8 cellular contexts compared by ENCODE assay signal in genomic region chr11:17353228-17354021, GRCh38. TPM values are rescaled to one million over a fixed set of nuclear protein-coding genes. Genes with fewer than 3 reads are reported as not detected.
A peak's percentile ranks its signal among the peaks of the same experiment; 100 is the strongest.
DNase-seq lines count a peak whose midpoint lies in the region; ATAC-seq and TF ChIP-seq lines count a peak whose summit lies in the region.

No MANE protein-coding gene starts in this region.

- H3K27me3 ChIP-seq in RWPE2 (ENCODE audit: insufficient read depth, poor library complexity, severe bottlenecking): peaks cover 3% of the 10 kb centered on the region
- H3K27me3 ChIP-seq in foreskin keratinocyte: no peaks in the 10 kb centered on the region
- H3K27me3 ChIP-seq in subcutaneous abdominal adipose tissue (ENCODE audit: control insufficient read depth in 5 of 5, insufficient read depth in 4 of 5, low read length in 5 of 5): peaks cover 0 to 3% (median 0%) of the 10 kb centered on the region in 5 donors

- H3K4me3 Mint-ChIP-seq in nephron progenitor cell: peak overlapping the region; percentile 87

- H3K4me1 ChIP-seq in RWPE2 (ENCODE audit: insufficient read depth, poor library complexity, severe bottlenecking): peaks cover 5% of the 10 kb centered on the region
- peaks cover 5% of the 10 kb centered on the region for H3K4me1 ChIP-seq in foreskin keratinocyte
- peaks cover 3 to 30% (median 27%) of the 10 kb centered on the region in 5 donors for H3K4me1 ChIP-seq in subcutaneous abdominal adipose tissue (ENCODE audit: control insufficient read depth in 5 of 5, insufficient read depth in 5 of 5, low read length in 5 of 5)

- ATAC-seq in GM18502 (IDR thresholded peaks at IDR 0.05; ENCODE audit: poor library complexity, unreplicated experiment) (peak; percentile 39), RWPE2 (ENCODE audit: low read depth) (peak; percentile 71), foreskin keratinocyte (peak; percentile 71)

- H3K9me3 ChIP-seq in RWPE2 (ENCODE audit: severe bottlenecking) (no peaks in the 10 kb centered on the region), subcutaneous abdominal adipose tissue (ENCODE audit: control insufficient read depth in 5 of 5, low read length in 5 of 5) (no peaks in the 10 kb centered on the region)

- H3K9me3 Mint-ChIP-seq in nephron progenitor cell: peaks cover 27% of the 10 kb centered on the region

- peaks cover 62% of the 10 kb centered on the region for H3K27me3 Mint-ChIP-seq in nephron progenitor cell (ENCODE audit: low read depth, poor library complexity)

- H3K27ac ChIP-seq in 22Rv1 (peak overlapping the region; percentile 96), RWPE2 (ENCODE audit: poor library complexity, severe bottlenecking) (peak overlapping the region; percentile 42), foreskin keratinocyte (peak overlapping the region; percentile 46), subcutaneous abdominal adipose tissue (ENCODE audit: low read depth, low read length) (no peak overlapping the region)

- peaks cover 22% of the 10 kb centered on the region for H3K4me1 Mint-ChIP-seq in nephron progenitor cell

- peak overlapping the region in 4 of 5 donors; percentile 33 to 71 (median 60) for H3K9ac ChIP-seq in subcutaneous abdominal adipose tissue (ENCODE audit: low read length in 5 of 5)

- DNase-seq in LHCN-M2 (ENCODE audit: low read depth) (peak; percentile 72), RWPE2 (ENCODE audit: low spot score) (no peak), foreskin keratinocyte (peak; percentile 40 to 75), nephron progenitor cell (peak; percentile 75)
- DNase-seq in activated gamma-delta T cell treated with anti-CD3 and anti-CD28 coated beads, Interleukin-2, amount 50 U/mL, for 16 hours (ENCODE audit: low read depth): peak; percentile 46

- TF ChIP-seq CTCF in 22Rv1 (IDR thresholded peaks at IDR 0.05) (no peak), RWPE2 (IDR thresholded peaks at IDR 0.05; ENCODE audit: poor library complexity, severe bottlenecking) (no peak), foreskin keratinocyte (conservative IDR thresholded peaks at IDR 0.05) (no peak), nephron progenitor cell (IDR thresholded peaks at IDR 0.05) (no peak)

- 0 out of 2 replicates have a peak, but pooled peaks cover 3% of the 10 kb centered on the region for H3K36me3 ChIP-seq in RWPE2 (ENCODE audit: low read depth)
- H3K36me3 ChIP-seq in subcutaneous abdominal adipose tissue (ENCODE audit: control insufficient read depth in 5 of 5, insufficient read depth in 5 of 5, low read length in 5 of 5): no peaks in the 10 kb centered on the region

- H3K36me3 Mint-ChIP-seq in nephron progenitor cell (ENCODE audit: low read depth): peaks cover 7% of the 10 kb centered on the region

- no peak overlapping the region for H3K27ac Mint-ChIP-seq in nephron progenitor cell

- peak overlapping the region; percentile 61 for H3K4me3 ChIP-seq in RWPE2 (ENCODE audit: severe bottlenecking)
- H3K4me3 ChIP-seq in subcutaneous abdominal adipose tissue (ENCODE audit: low read depth in 1 of 5, low read length in 5 of 5): peak overlapping the region; percentile 73 to 88 (median 73)

RNA-seq across cellular contexts. Expression of gene NCR3LG1, which starts 1.8 kb away (rescaled TPM):
- 2.0 TPM in 2 replicates for total RNA-seq in LHCN-M2 (2014; rRNA removed)
- polyA plus RNA-seq in LHCN-M2 (2012): 0.58 TPM
- 4.2 and 9.1 TPM in 2 replicates for total RNA-seq in foreskin keratinocyte
- 0.31 and 0.58 TPM in 2 replicates for polyA plus RNA-seq in foreskin keratinocyte

RNA-seq across cellular contexts. Expression of gene KCNJ11, which starts 35.0 kb away (rescaled TPM):
- total RNA-seq in LHCN-M2 (2014; rRNA removed): 0.11 and 0.13 TPM in 2 replicates
- polyA plus RNA-seq in LHCN-M2 (2012): not detected
- 0.04 TPM in 1 of 2 replicates, not detected in the other for total RNA-seq in foreskin keratinocyte
- 0.02 TPM in 1 of 2 replicates, not detected in the other for polyA plus RNA-seq in foreskin keratinocyte
